20 cellular contexts compared by ENCODE assay signal in genomic region chr3:11563159-11563558, GRCh38.
DNase-seq lines count a peak whose midpoint lies in the region; ATAC-seq and TF ChIP-seq lines count a peak whose summit lies in the region.
"Had no signal": no experiment of that assay in that cellular context is flagged by ENCODE, and none has a peak within 500 bp of the region (broad histone marks: within the 10 kb centered on the region; RNA-seq: fewer than 3 reads in every experiment).

No MANE protein-coding gene starts in this region.

- H3K4me3 Mint-ChIP-seq in activated naive CD4-positive, alpha-beta T cell treated with anti-CD3 and anti-CD28 coated beads for 36 hours = no peak overlapping the region
- H3K4me3 Mint-ChIP-seq in activated T-helper 2 cell treated with anti-CD3 and anti-CD28 coated beads, Interferon-gamma antibody, Interleukin-2, Interleukin-4, amounts not matched to agents 10 μg/mL and 5 μg/mL and 100 μg/mL, durations not matched to agents 14 hours and 24 hours and 36 hours (ENCODE audit: low read depth) = no peak overlapping the region
- H3K4me3 Mint-ChIP-seq in endothelial cell (ENCODE audit: unreplicated experiment) = peak overlapping the region; percentile 79
- H3K4me3 Mint-ChIP-seq: activated CD4-positive, alpha-beta T cell treated with anti-CD3 and anti-CD28 coated beads, Interleukin-2, amount 10 ng/mL, durations not matched to agents 24 days and 14 days; neural progenitor cell; T-cell had no signal

- H3F3A ChIP-seq in smooth muscle cell (ENCODE audit: low read depth) = peaks cover 46% of the 10 kb centered on the region

- peaks cover 2% of the 10 kb centered on the region for H3K4me1 Mint-ChIP-seq in activated naive CD4-positive, alpha-beta T cell treated with anti-CD3 and anti-CD28 coated beads for 36 hours (ENCODE audit: low read depth)
- peaks cover 3% of the 10 kb centered on the region for H3K4me1 Mint-ChIP-seq in activated T-helper 2 cell treated with anti-CD3 and anti-CD28 coated beads, Interferon-gamma antibody, Interleukin-2, Interleukin-4, amounts not matched to agents 10 μg/mL and 5 μg/mL and 100 μg/mL, durations not matched to agents 14 hours and 24 hours and 36 hours (ENCODE audit: low read depth)
- H3K4me1 Mint-ChIP-seq in endothelial cell (ENCODE audit: unreplicated experiment) = peaks cover 38% of the 10 kb centered on the region

- H3K27ac Mint-ChIP-seq in activated naive CD4-positive, alpha-beta T cell treated with anti-CD3 and anti-CD28 coated beads, Interleukin-2, amount 50 U/mL, for 72 hours = peak overlapping the region; percentile 51 to 94
- no peak overlapping the region for H3K27ac Mint-ChIP-seq in activated naive CD4-positive, alpha-beta T cell treated with anti-CD3 and anti-CD28 coated beads for 36 hours
- H3K27ac Mint-ChIP-seq in activated T-helper 2 cell treated with anti-CD3 and anti-CD28 coated beads, Interferon-gamma antibody, Interleukin-2, Interleukin-4, amounts not matched to agents 10 μg/mL and 5 μg/mL and 100 μg/mL, durations not matched to agents 14 hours and 24 hours and 36 hours = peak overlapping the region; percentile 16
- H3K27ac Mint-ChIP-seq in endothelial cell (ENCODE audit: unreplicated experiment) = no peak overlapping the region
- H3K27ac Mint-ChIP-seq: activated CD4-positive, alpha-beta T cell treated with anti-CD3 and anti-CD28 coated beads, Interleukin-2, amount 10 ng/mL, durations not matched to agents 24 days and 14 days had no signal

- peaks cover 5% of the 10 kb centered on the region for H3K4me1 ChIP-seq in smooth muscle cell (ENCODE audit: low read depth)
- H3K4me1 ChIP-seq in esophagus muscularis mucosa = peaks cover 51 to 84% (median 83%) of the 10 kb centered on the region in 4 donors

- H3K27me3 ChIP-seq in smooth muscle cell (ENCODE audit: low read depth) (no peaks in the 10 kb centered on the region), brain microvascular endothelial cell (replicated peaks) (no peaks in the 10 kb centered on the region), esophagus muscularis mucosa (no peaks in the 10 kb centered on the region)
- H3K27me3 ChIP-seq: BLaER1 treated with 17β-estradiol and CSF1 and Interleukin-3, amounts not matched to agents 10 nM and 100 nM; neural progenitor cell; upper lobe of right lung had no signal

- peak overlapping the region; percentile 92 for H3K27ac ChIP-seq in smooth muscle cell (ENCODE audit: low read depth)
- H3K27ac ChIP-seq in brain microvascular endothelial cell = no peak overlapping the region
- H3K27ac ChIP-seq in esophagus muscularis mucosa (replicated peaks in 1 of 4) = peak overlapping the region in 1 of 4 donors; percentile 70
- H3K27ac ChIP-seq: A549, neural progenitor cell, upper lobe of right lung had no signal

- H3K9ac ChIP-seq in smooth muscle cell (ENCODE audit: low read depth) = no peak overlapping the region
- H3K9ac ChIP-seq: BLaER1 treated with 17β-estradiol and CSF1 and Interleukin-3, amounts not matched to agents 10 nM and 100 nM; neural progenitor cell had no signal

- peaks cover 75% of the 10 kb centered on the region for H3K79me2 ChIP-seq in smooth muscle cell (ENCODE audit: low read depth)

- H3K4me3 ChIP-seq in smooth muscle cell (no peak overlapping the region), brain microvascular endothelial cell (ENCODE audit: low read depth, low read length) (no peak overlapping the region), esophagus muscularis mucosa (no peak overlapping the region)
- H3K4me3 ChIP-seq: A549; BLaER1 treated with 17β-estradiol and CSF1 and Interleukin-3, amounts not matched to agents 10 nM and 100 nM; neural progenitor cell; upper lobe of right lung had no signal

- CTCF ChIA-PET in activated naive CD4-positive, alpha-beta T cell treated with anti-CD3 and anti-CD28 coated beads for 36 hours (lab: Charles Lee) = interaction anchor here (1.9 kb wide), 1 partner anchor 184 kb away, joined by 5 read pairs; no protein-coding TSS in a partner anchor

- H3K9me3 Mint-ChIP-seq in activated naive CD4-positive, alpha-beta T cell treated with anti-CD3 and anti-CD28 coated beads, Interleukin-2, amount 50 U/mL, for 72 hours = no peaks in the 10 kb centered on the region
- H3K9me3 Mint-ChIP-seq in activated naive CD4-positive, alpha-beta T cell treated with anti-CD3 and anti-CD28 coated beads for 36 hours = no peaks in the 10 kb centered on the region
- no peaks in the 10 kb centered on the region for H3K9me3 Mint-ChIP-seq in activated T-helper 2 cell treated with anti-CD3 and anti-CD28 coated beads, Interferon-gamma antibody, Interleukin-2, Interleukin-4, amounts not matched to agents 10 μg/mL and 5 μg/mL and 100 μg/mL, durations not matched to agents 14 hours and 24 hours and 36 hours
- H3K9me3 Mint-ChIP-seq in endothelial cell (ENCODE audit: unreplicated experiment) = no peaks in the 10 kb centered on the region
- H3K9me3 Mint-ChIP-seq: activated CD4-positive, alpha-beta T cell treated with anti-CD3 and anti-CD28 coated beads, Interleukin-2, amount 10 ng/mL, durations not matched to agents 24 days and 14 days; neural progenitor cell; T-cell had no signal

- no peak for TF ChIP-seq CTCF in endothelial cell (IDR thresholded peaks at IDR 0.05; ENCODE audit: unreplicated experiment)
- TF ChIP-seq CTCF in smooth muscle cell (IDR thresholded peaks at IDR 0.05; ENCODE audit: borderline replicate concordance, insufficient read depth, poor library complexity, severe bottlenecking) = no peak
- no peak for TF ChIP-seq CTCF in brain microvascular endothelial cell (IDR thresholded peaks at IDR 0.05; ENCODE audit: low read depth, low read length, missing control alignments)
- no peak for TF ChIP-seq CTCF in esophagus muscularis mucosa (IDR thresholded peaks at IDR 0.05)

- no peak overlapping the region for H2AFZ ChIP-seq in smooth muscle cell (ENCODE audit: low read depth)
- H2AFZ ChIP-seq: neural progenitor cell had no signal

- no peak for ATAC-seq in activated naive CD4-positive, alpha-beta T cell treated with anti-CD3 and anti-CD28 coated beads, Interleukin-2, amount 50 U/mL, for 72 hours
- ATAC-seq: A549, left colon, T-cell, upper lobe of right lung had no signal

- H3K36me3 ChIP-seq in smooth muscle cell (ENCODE audit: low read depth) = no peaks in the 10 kb centered on the region
- peaks cover 68% of the 10 kb centered on the region for H3K36me3 ChIP-seq in brain microvascular endothelial cell (replicated peaks)
- peaks cover 4 to 66% (median 57%) of the 10 kb centered on the region in 4 donors for H3K36me3 ChIP-seq in esophagus muscularis mucosa
- H3K36me3 ChIP-seq: neural progenitor cell had no signal

- no peaks in the 10 kb centered on the region for H3K9me3 ChIP-seq in smooth muscle cell (replicated peaks; ENCODE audit: low read depth)
- no peaks in the 10 kb centered on the region for H3K9me3 ChIP-seq in esophagus muscularis mucosa
- H3K9me3 ChIP-seq: A549; BLaER1 treated with 17β-estradiol and CSF1 and Interleukin-3, amounts not matched to agents 10 nM and 100 nM; upper lobe of right lung had no signal

- intact Hi-C loops in activated naive CD4-positive, alpha-beta T cell treated with anti-CD3 and anti-CD28 coated beads for 36 hours (cut with micrococcal nuclease) = no loop called here
- intact Hi-C loops in activated T-helper 2 cell treated with anti-CD3 and anti-CD28 coated beads, Interferon-gamma antibody, Interleukin-2, Interleukin-4, amounts not matched to agents 10 μg/mL and 5 μg/mL and 100 μg/mL, durations not matched to agents 14 hours and 24 hours and 36 hours (cut with micrococcal nuclease) = loop anchor here (5.0 kb wide), 1 partner anchor 79 kb away; the partner anchor contains the start of gene VGLL4
- intact Hi-C loops in esophagus muscularis mucosa (cut with DNase I) = no loop called here

- H3K27me3 Mint-ChIP-seq in activated naive CD4-positive, alpha-beta T cell treated with anti-CD3 and anti-CD28 coated beads for 36 hours (ENCODE audit: low read depth) = no peaks in the 10 kb centered on the region
- H3K27me3 Mint-ChIP-seq in activated T-helper 2 cell treated with anti-CD3 and anti-CD28 coated beads, Interferon-gamma antibody, Interleukin-2, Interleukin-4, amounts not matched to agents 10 μg/mL and 5 μg/mL and 100 μg/mL, durations not matched to agents 14 hours and 24 hours and 36 hours (ENCODE audit: low read depth) = no peaks in the 10 kb centered on the region
- peaks cover 37% of the 10 kb centered on the region for H3K27me3 Mint-ChIP-seq in endothelial cell (ENCODE audit: unreplicated experiment)
- H3K27me3 Mint-ChIP-seq: activated CD4-positive, alpha-beta T cell treated with anti-CD3 and anti-CD28 coated beads, Interleukin-2, amount 10 ng/mL, durations not matched to agents 24 days and 14 days; T-cell had no signal

- in situ Hi-C loops in brain microvascular endothelial cell (cut with HindIII; ENCODE audit: low pct_ligation_motif_present, low sequenced_read_pairs) = no loop called here

- 95% methylated on average over 10 of the region's 10 CpGs for WGBS in smooth muscle cell (ENCODE audit: low lambda C conversion rate)
- 94% methylated on average over 7 of the region's 10 CpGs for WGBS in esophagus muscularis mucosa

- no peak overlapping the region for H3K4me2 ChIP-seq in smooth muscle cell
- H3K4me2 ChIP-seq: A549, neural progenitor cell had no signal

- no peak for TF ChIP-seq POLR2A in esophagus muscularis mucosa (IDR thresholded peaks at IDR 0.05; ENCODE audit: low read depth)

- H3K36me3 Mint-ChIP-seq in activated naive CD4-positive, alpha-beta T cell treated with anti-CD3 and anti-CD28 coated beads, Interleukin-2, amount 50 U/mL, for 72 hours = peaks cover 0 to 5% of the 10 kb centered on the region in 2 donors
- H3K36me3 Mint-ChIP-seq in activated naive CD4-positive, alpha-beta T cell treated with anti-CD3 and anti-CD28 coated beads for 36 hours (ENCODE audit: low read depth) = peaks cover 3% of the 10 kb centered on the region
- peaks cover 42% of the 10 kb centered on the region for H3K36me3 Mint-ChIP-seq in activated T-helper 2 cell treated with anti-CD3 and anti-CD28 coated beads, Interferon-gamma antibody, Interleukin-2, Interleukin-4, amounts not matched to agents 10 μg/mL and 5 μg/mL and 100 μg/mL, durations not matched to agents 14 hours and 24 hours and 36 hours (ENCODE audit: low read depth)
- H3K36me3 Mint-ChIP-seq in endothelial cell (ENCODE audit: low read depth, unreplicated experiment) = peaks cover 44% of the 10 kb centered on the region

- TF ChIP-seq EP300 in esophagus muscularis mucosa (IDR thresholded peaks at IDR 0.05) = no peak

- H4K20me1 ChIP-seq in smooth muscle cell (ENCODE audit: low read depth) = peaks cover 70% of the 10 kb centered on the region

- no peak for DNase-seq in activated naive CD4-positive, alpha-beta T cell treated with anti-CD3 and anti-CD28 coated beads, Interleukin-2, amount 50 U/mL, for 72 hours (ENCODE audit: low spot score in 2 of 2)
- DNase-seq in activated naive CD4-positive, alpha-beta T cell treated with anti-CD3 and anti-CD28 coated beads for 36 hours = no peak
- no peak for DNase-seq in activated T-helper 2 cell treated with anti-CD3 and anti-CD28 coated beads, Interferon-gamma antibody, Interleukin-2, Interleukin-4, amounts not matched to agents 10 μg/mL and 5 μg/mL and 100 μg/mL, durations not matched to agents 14 hours and 24 hours and 36 hours (ENCODE audit: low spot score)
- DNase-seq in endothelial cell (ENCODE audit: low spot score) = no peak
- DNase-seq in smooth muscle cell (lab: John Stamatoyannopoulos, UW; ENCODE audit: unreplicated experiment) = no peak
- DNase-seq in brain microvascular endothelial cell = no peak
- DNase-seq in stimulated activated CD4-positive, alpha-beta T cell treated with anti-CD3 and anti-CD28 coated beads, Interleukin-2, amount 100 ng/mL, for 24 hours = no peak
- DNase-seq in esophagus muscularis mucosa (ENCODE audit: extremely low spot score) = no peak
- DNase-seq: activated CD4-positive, alpha-beta T cell treated with anti-CD3 and anti-CD28 coated beads, Interleukin-2, amount 10 ng/mL, durations not matched to agents 24 days and 14 days; activated gamma-delta T cell treated with Interleukin-2 at 50 U/mL for 16 hours; left colon; NCI-H1436 treated with DMSO at 0.1 percent for 48 hours; NCI-H2171; NCI-H526 treated with DMSO at 0.1 percent for 48 hours; SHP77 treated with DMSO at 0.1 percent for 48 hours; T-cell; upper lobe of right lung had no signal

Comparison
In these comparisons a context has a peak if more than half of its experiments do, and no peak if none do; other contexts are left out.
1. H3K27ac Mint-ChIP-seq: peak in activated naive CD4-positive, alpha-beta T cell treated with anti-CD3 and anti-CD28 coated beads, Interleukin-2, amount 50 U/mL, for 72 hours (2 of 2) and activated T-helper 2 cell treated with anti-CD3 and anti-CD28 coated beads, Interferon-gamma antibody, Interleukin-2, Interleukin-4, amounts not matched to agents 10 μg/mL and 5 μg/mL and 100 μg/mL, durations not matched to agents 14 hours and 24 hours and 36 hours (single experiment); none in activated naive CD4-positive, alpha-beta T cell treated with anti-CD3 and anti-CD28 coated beads for 36 hours (single experiment) and endothelial cell (single experiment).